Comparison of ENCODE assay signal across 26 cellular contexts in genomic region chr10:17084989-17085725, GRCh38. TPM values are rescaled to one million over a fixed set of nuclear protein-coding genes. Genes with fewer than 3 reads are reported as not detected.
A peak's percentile ranks its signal among the peaks of the same experiment; 100 is the strongest.
DNase-seq lines count a peak whose midpoint lies in the region; ATAC-seq and TF ChIP-seq lines count a peak whose summit lies in the region.
"Had no signal": no experiment of that assay in that cellular context is flagged by ENCODE, and none has a peak within 500 bp of the region (broad histone marks: within the 10 kb centered on the region; RNA-seq: fewer than 3 reads in every experiment).

No MANE protein-coding gene starts in this region.

- DNase-seq in GM03348 (ENCODE audit: low spot score) (peak; percentile 29), mesothelial cell of epicardium (ENCODE audit: low spot score in 2 of 2, unreplicated experiment in 2 of 2) (no peak), aorta (no peak), kidney glomerular epithelial cell (lab: John Stamatoyannopoulos, UW) (no peak)
- no peak for DNase-seq in effector memory CD8-positive, alpha-beta T cell
- no peak for DNase-seq in activated CD8-positive, alpha-beta T cell treated with anti-CD3 and anti-CD28 coated beads, Interleukin-2, amount 10 ng/mL, durations not matched to agents 7 days and 5 days
- DNase-seq: ACHN; activated CD4-positive, CD25-positive, alpha-beta regulatory T cell; activated naive CD4-positive, alpha-beta T cell; activated T-cell treated with anti-CD3 and anti-CD28 coated beads, Interleukin-2, amount 50 U/mL, for 1 hour; CD4-positive, alpha-beta memory T cell; DMS 273 treated with DMSO at 0.1 percent for 48 hours; MM.1S; naive thymus-derived CD8-positive, alpha-beta T cell; NCI-H146; NCI-H2171; NCI-H526; pancreas; right lobe of liver; T1000 had no signal

- no peak for TF ChIP-seq CTCF in mesothelial cell of epicardium (IDR thresholded peaks at IDR 0.05; ENCODE audit: unreplicated experiment)

- H3K4me3 Mint-ChIP-seq in effector memory CD8-positive, alpha-beta T cell, result no peak overlapping the region
- no peak overlapping the region for H3K4me3 Mint-ChIP-seq in mesothelial cell of epicardium
- H3K4me3 Mint-ChIP-seq in activated CD8-positive, alpha-beta T cell treated with anti-CD3 and anti-CD28 coated beads, Interleukin-2, amount 10 ng/mL, durations not matched to agents 7 days and 5 days, result no peak overlapping the region
- H3K4me3 Mint-ChIP-seq: CD4-positive, alpha-beta memory T cell; naive thymus-derived CD8-positive, alpha-beta T cell had no signal

- H3K27ac Mint-ChIP-seq in effector memory CD8-positive, alpha-beta T cell, result peak overlapping the region; percentile 10 to 36
- H3K27ac Mint-ChIP-seq in mesothelial cell of epicardium, result peak overlapping the region; percentile 51
- no peak overlapping the region for H3K27ac Mint-ChIP-seq in activated CD8-positive, alpha-beta T cell treated with anti-CD3 and anti-CD28 coated beads, Interleukin-2, amount 10 ng/mL, durations not matched to agents 7 days and 5 days
- H3K27ac Mint-ChIP-seq: CD4-positive, alpha-beta memory T cell had no signal

- no peaks in the 10 kb centered on the region for H3K9me3 ChIP-seq in aorta (ENCODE audit: control insufficient read depth, low read length)
- H3K9me3 ChIP-seq: gastroesophageal sphincter, pancreas, right lobe of liver had no signal

- 46 to 62% methylated on average over 4 of the region's 4 CpGs for WGBS in aorta, 2 donors

- H3K4me3 ChIP-seq in ACC112 (ENCODE audit: low read depth, low read length), result no peak overlapping the region
- H3K4me3 ChIP-seq in aorta (ENCODE audit: low read length in 2 of 2), result no peak overlapping the region
- H3K4me3 ChIP-seq: cardiac muscle cell, gastroesophageal sphincter, K562, pancreas, right lobe of liver had no signal

- intact Hi-C loops in aorta (cut with DNase I), result no loop called here

- peaks cover 4% of the 10 kb centered on the region for H3K36me3 Mint-ChIP-seq in effector memory CD8-positive, alpha-beta T cell (ENCODE audit: insufficient read depth)
- no peaks in the 10 kb centered on the region for H3K36me3 Mint-ChIP-seq in mesothelial cell of epicardium
- no peaks in the 10 kb centered on the region for H3K36me3 Mint-ChIP-seq in activated CD8-positive, alpha-beta T cell treated with anti-CD3 and anti-CD28 coated beads, Interleukin-2, amount 10 ng/mL, durations not matched to agents 7 days and 5 days (ENCODE audit: low read depth)

- H3K9me3 Mint-ChIP-seq in effector memory CD8-positive, alpha-beta T cell, result no peaks in the 10 kb centered on the region
- H3K9me3 Mint-ChIP-seq in mesothelial cell of epicardium, result no peaks in the 10 kb centered on the region
- H3K9me3 Mint-ChIP-seq in activated CD8-positive, alpha-beta T cell treated with anti-CD3 and anti-CD28 coated beads, Interleukin-2, amount 10 ng/mL, durations not matched to agents 7 days and 5 days (ENCODE audit: insufficient read depth), result no peaks in the 10 kb centered on the region
- H3K9me3 Mint-ChIP-seq: naive thymus-derived CD8-positive, alpha-beta T cell had no signal

- CTCF ChIA-PET in activated CD8-positive, alpha-beta T cell treated with anti-CD3 and anti-CD28 coated beads, Interleukin-2, amount 10 ng/mL, durations not matched to agents 7 days and 5 days (lab: Charles Lee), result interaction anchor here (0.6 kb wide), 1 partner anchor 9 kb away, joined by 3 read pairs; no protein-coding TSS in a partner anchor

- POLR2A ChIA-PET in activated CD8-positive, alpha-beta T cell treated with anti-CD3 and anti-CD28 coated beads, Interleukin-2, amount 10 ng/mL, durations not matched to agents 7 days and 5 days (lab: Charles Lee), result no interaction called here

- H3K27me3 ChIP-seq in ACC112 (ENCODE audit: insufficient read depth, low read length) (no peaks in the 10 kb centered on the region), aorta (ENCODE audit: control insufficient read depth in 1 of 2, insufficient read depth in 2 of 2, low read length in 1 of 2) (no peaks in the 10 kb centered on the region)
- H3K27me3 ChIP-seq: cardiac muscle cell, gastroesophageal sphincter, pancreas, right lobe of liver had no signal

- H3K4me1 Mint-ChIP-seq in effector memory CD8-positive, alpha-beta T cell (ENCODE audit: low read depth in 2 of 2), result no peaks in the 10 kb centered on the region
- peaks cover 13% of the 10 kb centered on the region for H3K4me1 Mint-ChIP-seq in mesothelial cell of epicardium
- no peaks in the 10 kb centered on the region for H3K4me1 Mint-ChIP-seq in activated CD8-positive, alpha-beta T cell treated with anti-CD3 and anti-CD28 coated beads, Interleukin-2, amount 10 ng/mL, durations not matched to agents 7 days and 5 days (ENCODE audit: low read depth)
- H3K4me1 Mint-ChIP-seq: CD4-positive, alpha-beta memory T cell had no signal

- H3K36me3 ChIP-seq in ACC112 (ENCODE audit: insufficient read depth, low read length) (no peaks in the 10 kb centered on the region), aorta (ENCODE audit: control insufficient read depth in 1 of 2, insufficient read depth in 2 of 2, low read length in 1 of 2) (no peaks in the 10 kb centered on the region)
- H3K36me3 ChIP-seq: cardiac muscle cell, gastroesophageal sphincter, pancreas, right lobe of liver had no signal

- H3K4me1 ChIP-seq in ACC112 (ENCODE audit: control insufficient read depth, insufficient read depth, low read length, unreplicated experiment) (peaks cover 27% of the 10 kb centered on the region), aorta (ENCODE audit: control insufficient read depth in 1 of 2, insufficient read depth in 2 of 2, low read length in 2 of 2) (no peaks in the 10 kb centered on the region)
- H3K4me1 ChIP-seq: pancreas, right lobe of liver had no signal

- H3K27ac ChIP-seq in ACC112 (ENCODE audit: low read depth, low read length) (no peak overlapping the region), aorta (ENCODE audit: low read depth in 1 of 2, low read length in 2 of 2) (no peak overlapping the region)
- H3K27ac ChIP-seq: cardiac muscle cell, gastroesophageal sphincter, pancreas, right lobe of liver, RWPE1 had no signal

- no peaks in the 10 kb centered on the region for H3K27me3 Mint-ChIP-seq in effector memory CD8-positive, alpha-beta T cell
- no peaks in the 10 kb centered on the region for H3K27me3 Mint-ChIP-seq in mesothelial cell of epicardium (ENCODE audit: low read depth)
- H3K27me3 Mint-ChIP-seq in activated CD8-positive, alpha-beta T cell treated with anti-CD3 and anti-CD28 coated beads, Interleukin-2, amount 10 ng/mL, durations not matched to agents 7 days and 5 days (ENCODE audit: low read depth), result no peaks in the 10 kb centered on the region
- H3K27me3 Mint-ChIP-seq: CD4-positive, alpha-beta memory T cell; naive thymus-derived CD8-positive, alpha-beta T cell had no signal

- peak overlapping the region; percentile 28 for H2AFZ ChIP-seq in ACC112 (ENCODE audit: low read length, unreplicated experiment)

- ATAC-seq in effector memory CD8-positive, alpha-beta T cell (replicated peaks), result no peak
- ATAC-seq in activated CD8-positive, alpha-beta T cell treated with anti-CD3 and anti-CD28 coated beads, Interleukin-2, amount 10 ng/mL, durations not matched to agents 7 days and 5 days, result no peak
- ATAC-seq in aorta (ENCODE audit: low FRiP score) (no peak), HG03159 (IDR thresholded peaks at IDR 0.05; ENCODE audit: unreplicated experiment) (no peak)
- ATAC-seq: gastroesophageal sphincter; K562; naive thymus-derived CD8-positive, alpha-beta T cell; pancreas had no signal

- H3K79me2 ChIP-seq in ACC112 (ENCODE audit: control insufficient read depth, insufficient read depth, low read length, unreplicated experiment), result no peaks in the 10 kb centered on the region

RNA-seq across cellular contexts. Expression of gene CUBN, which starts 44.5 kb away (rescaled TPM):
- 0.90 to 1.8 TPM (median 1.5 TPM) in 3 replicates for total RNA-seq in mesothelial cell of epicardium
- total RNA-seq in activated CD8-positive, alpha-beta T cell treated with anti-CD3 and anti-CD28 coated beads, Interleukin-2, amount 10 ng/mL, durations not matched to agents 7 days and 5 days, result 1 to 10 TPM in 1 of 2 experiments, under 1 TPM in 1; 0.68 to 1.2 TPM
- total RNA-seq in aorta, result 1 to 10 TPM; 3.7 to 5.2 TPM
- polyA plus RNA-seq in aorta, result 1 to 10 TPM in 1 of 2 donors, under 1 TPM in 1; 0.13 to 1.5 TPM
